ENCODE assay signal across 23 cellular contexts in genomic region chr7:114789161-114789560, GRCh38.
A peak's percentile ranks its signal among the peaks of the same experiment; 100 is the strongest.
DNase-seq lines count a peak whose midpoint lies in the region; TF ChIP-seq lines count a peak whose summit lies in the region.
"Had no signal": no experiment of that assay in that cellular context is flagged by ENCODE, and none has a peak within 500 bp of the region (broad histone marks: within the 10 kb centered on the region; RNA-seq: fewer than 3 reads in every experiment).

No MANE protein-coding gene starts in this region.

- no peak for DNase-seq in T-helper 2 cell treated with Interferon-gamma antibody and Interleukin-4, amounts not matched to agents 5 μg/mL and 100 μg/mL, for 36 hours (ENCODE audit: low spot score)
- no peak for DNase-seq in T-helper 2 cell
- DNase-seq in GM23248: peak; percentile 66
- DNase-seq in astrocyte of the spinal cord (ENCODE audit: low read depth, low spot score): peak; percentile 75
- DNase-seq in fibroblast of the aortic adventitia (ENCODE audit: low read depth): peak; percentile 65
- no peak for DNase-seq in cerebellar nuclear complex (lab: John Stamatoyannopoulos, UW)
- no peak for DNase-seq in ACHN
- no peak for DNase-seq in Peyer's patch
- DNase-seq: activated T-cell treated with anti-CD3 and anti-CD28 coated beads, Interleukin-2, amount 50 U/mL, for 48 hours; adrenal gland; Calu3; effector memory CD8-positive, alpha-beta T cell; foreskin keratinocyte; hypothalamus; lower lobe of right lung; NCI-H1092; NCI-H2081; occipital lobe; stimulated activated naive B cell treated with anti-CD40 and anti-IgM and Interleukin-4, amounts not matched to agents 10 μg/mL and 1 μg/mL and 100 μg/mL, for 72 hours had no signal

- no peaks in the 10 kb centered on the region for H3K9me2 ChIP-seq in GM23248 (ENCODE audit: insufficient read depth)

- H3K4me3 ChIP-seq in GM23248 (no peak overlapping the region), astrocyte of the spinal cord (ENCODE audit: low read depth, low read length) (no peak overlapping the region), fibroblast of the aortic adventitia (ENCODE audit: low read depth, low read length) (no peak overlapping the region), Peyer's patch (no peak overlapping the region)
- H3K4me3 ChIP-seq: adrenal gland, lower lobe of right lung, tibial nerve had no signal

- in situ Hi-C loops in GM23248 (cut with MboI): no loop called here
- in situ Hi-C loops in astrocyte of the spinal cord (cut with HindIII; ENCODE audit: low sequenced_read_pairs): no loop called here
- in situ Hi-C loops in ACHN (cut with HindIII; ENCODE audit: low pct_ligation_motif_present, low pct_unique_long_range_greater_than_20kb, low sequenced_read_pairs): no loop called here

- no peaks in the 10 kb centered on the region for H3K36me3 ChIP-seq in GM23248 (ENCODE audit: low read depth)
- no peaks in the 10 kb centered on the region for H3K36me3 ChIP-seq in Peyer's patch
- H3K36me3 ChIP-seq: adrenal gland, lower lobe of right lung, tibial nerve had no signal

- peak overlapping the region; percentile 23 for H3K4me2 ChIP-seq in GM23248 (ENCODE audit: unreplicated experiment)
- H3K4me2 ChIP-seq: KMS-11 had no signal

- peaks cover 22% of the 10 kb centered on the region for H3F3A ChIP-seq in GM23248 (ENCODE audit: insufficient read depth)

- H3K36me3 Mint-ChIP-seq in T-helper 2 cell treated with Interferon-gamma antibody and Interleukin-4, amounts not matched to agents 5 μg/mL and 100 μg/mL, for 36 hours (ENCODE audit: low read depth): no peaks in the 10 kb centered on the region
- H3K36me3 Mint-ChIP-seq: stimulated activated naive B cell treated with anti-CD40 and anti-IgM and Interleukin-4, amounts not matched to agents 10 μg/mL and 1 μg/mL and 100 μg/mL, for 72 hours had no signal

- no peaks in the 10 kb centered on the region for H3K27me3 Mint-ChIP-seq in T-helper 2 cell treated with Interferon-gamma antibody and Interleukin-4, amounts not matched to agents 5 μg/mL and 100 μg/mL, for 36 hours (ENCODE audit: low read depth)
- H3K27me3 Mint-ChIP-seq: stimulated activated naive B cell treated with anti-CD40 and anti-IgM and Interleukin-4, amounts not matched to agents 10 μg/mL and 1 μg/mL and 100 μg/mL, for 72 hours had no signal

- H3K4me1 ChIP-seq in GM23248 (ENCODE audit: insufficient read depth) (peaks cover 20% of the 10 kb centered on the region), Peyer's patch (no peaks in the 10 kb centered on the region)
- H3K4me1 ChIP-seq: adrenal gland, lower lobe of right lung, tibial nerve had no signal

- no peak overlapping the region for H2AFZ ChIP-seq in GM23248

- TF ChIP-seq CTCF in astrocyte of the spinal cord (IDR thresholded peaks at IDR 0.05; ENCODE audit: low read depth, low read length) (no peak), fibroblast of the aortic adventitia (IDR thresholded peaks at IDR 0.05; ENCODE audit: insufficient read depth, low read length) (no peak), Peyer's patch (IDR thresholded peaks at IDR 0.05) (no peak)

- no peaks in the 10 kb centered on the region for H4K20me1 ChIP-seq in GM23248 (ENCODE audit: insufficient read depth)

- no peak overlapping the region for H3K4me3 Mint-ChIP-seq in T-helper 2 cell treated with Interferon-gamma antibody and Interleukin-4, amounts not matched to agents 5 μg/mL and 100 μg/mL, for 36 hours
- H3K4me3 Mint-ChIP-seq: central memory CD8-positive, alpha-beta T cell; effector memory CD8-positive, alpha-beta T cell; stimulated activated naive B cell treated with anti-CD40 and anti-IgM and Interleukin-4, amounts not matched to agents 10 μg/mL and 1 μg/mL and 100 μg/mL, for 72 hours had no signal

- H3K27ac ChIP-seq in GM23248 (peak overlapping the region; percentile 60), Peyer's patch (no peak overlapping the region)
- H3K27ac ChIP-seq: 22Rv1, adrenal gland, foreskin keratinocyte, KMS-11, lower lobe of right lung had no signal

- H3K79me2 ChIP-seq in GM23248 (ENCODE audit: insufficient read depth): no peaks in the 10 kb centered on the region

- H3K9me3 Mint-ChIP-seq in T-helper 2 cell treated with Interferon-gamma antibody and Interleukin-4, amounts not matched to agents 5 μg/mL and 100 μg/mL, for 36 hours: peaks cover 13% of the 10 kb centered on the region
- H3K9me3 Mint-ChIP-seq: central memory CD8-positive, alpha-beta T cell; effector memory CD8-positive, alpha-beta T cell had no signal

- H3K27me3 ChIP-seq in GM23248 (replicated peaks; ENCODE audit: insufficient read depth) (no peaks in the 10 kb centered on the region), Peyer's patch (no peaks in the 10 kb centered on the region)
- H3K27me3 ChIP-seq: adrenal gland, foreskin keratinocyte, tibial nerve had no signal

- H3K4me1 Mint-ChIP-seq in T-helper 2 cell treated with Interferon-gamma antibody and Interleukin-4, amounts not matched to agents 5 μg/mL and 100 μg/mL, for 36 hours (ENCODE audit: low read depth): peaks cover 22% of the 10 kb centered on the region
- H3K4me1 Mint-ChIP-seq: central memory CD8-positive, alpha-beta T cell; stimulated activated naive B cell treated with anti-CD40 and anti-IgM and Interleukin-4, amounts not matched to agents 10 μg/mL and 1 μg/mL and 100 μg/mL, for 72 hours had no signal

- H3K9me3 ChIP-seq in GM23248 (ENCODE audit: low read depth): no peaks in the 10 kb centered on the region
- no peaks in the 10 kb centered on the region for H3K9me3 ChIP-seq in Peyer's patch
- H3K9me3 ChIP-seq: adrenal gland, lower lobe of right lung, tibial nerve had no signal

- no peak overlapping the region for H3K9ac ChIP-seq in GM23248
- H3K9ac ChIP-seq: KMS-11 had no signal

- H3K27ac Mint-ChIP-seq in T-helper 2 cell treated with Interferon-gamma antibody and Interleukin-4, amounts not matched to agents 5 μg/mL and 100 μg/mL, for 36 hours: peak overlapping the region; percentile 27
- H3K27ac Mint-ChIP-seq: effector memory CD8-positive, alpha-beta T cell; stimulated activated naive B cell treated with anti-CD40 and anti-IgM and Interleukin-4, amounts not matched to agents 10 μg/mL and 1 μg/mL and 100 μg/mL, for 72 hours had no signal

- 20 to 23% methylated on average over 2 of the region's 2 CpGs for WGBS in GM23248 (ENCODE audit: low coverage in 1 of 2, low lambda C conversion rate in 2 of 2, missing lambda C conversion rate in 2 of 2), 2 experiments

- TF ChIP-seq POLR2A in Peyer's patch (IDR thresholded peaks at IDR 0.05): no peak

Comparison
In these comparisons a context has a peak if more than half of its experiments do, and no peak if none do; other contexts are left out.
1. DNase-seq: peak in GM23248 (single experiment), astrocyte of the spinal cord (single experiment) and fibroblast of the aortic adventitia (single experiment); none in T-helper 2 cell treated with Interferon-gamma antibody and Interleukin-4, amounts not matched to agents 5 μg/mL and 100 μg/mL, for 36 hours (single experiment), T-helper 2 cell (0 of 5), cerebellar nuclear complex (0 of 2), ACHN (single experiment) and Peyer's patch (0 of 3).